In genomic region chr10:83182076-83182475, GRCh38 we compare ENCODE assay signal across 14 cellular contexts.
DNase-seq lines count a peak whose midpoint lies in the region; ATAC-seq lines count a peak whose summit lies in the region.
"Had no signal": no experiment of that assay in that cellular context is flagged by ENCODE, and none has a peak within 500 bp of the region (broad histone marks: within the 10 kb centered on the region; RNA-seq: fewer than 3 reads in every experiment).

No MANE protein-coding gene starts in this region.

- peaks cover 6% of the 10 kb centered on the region for H3K9me3 Mint-ChIP-seq in activated naive CD8-positive, alpha-beta T cell treated with anti-CD3 and anti-CD28 coated beads, Interleukin-2, amount 50 U/mL, for 24 hours

- no peak overlapping the region for H3K4me3 Mint-ChIP-seq in activated naive CD8-positive, alpha-beta T cell treated with anti-CD3 and anti-CD28 coated beads, Interleukin-2, amount 50 U/mL, for 24 hours
- H3K4me3 Mint-ChIP-seq: CD4-positive, alpha-beta T cell; H9 had no signal

- no peaks in the 10 kb centered on the region for H3K9me3 ChIP-seq in MG63
- H3K9me3 ChIP-seq: Caco-2 had no signal

- no peaks in the 10 kb centered on the region for H3K4me1 Mint-ChIP-seq in activated naive CD8-positive, alpha-beta T cell treated with anti-CD3 and anti-CD28 coated beads, Interleukin-2, amount 50 U/mL, for 24 hours

- no peaks in the 10 kb centered on the region for H3K27me3 ChIP-seq in MG63

- no peak for ATAC-seq in GM21526 (IDR thresholded peaks at IDR 0.05; ENCODE audit: low FRiP score, unreplicated experiment)
- no peak for ATAC-seq in activated naive CD8-positive, alpha-beta T cell treated with anti-CD3 and anti-CD28 coated beads, Interleukin-2, amount 50 U/mL, for 24 hours
- ATAC-seq in HG03439 (IDR thresholded peaks at IDR 0.05; ENCODE audit: unreplicated experiment) = no peak

- no peaks in the 10 kb centered on the region for H3K27me3 Mint-ChIP-seq in activated naive CD8-positive, alpha-beta T cell treated with anti-CD3 and anti-CD28 coated beads, Interleukin-2, amount 50 U/mL, for 24 hours
- H3K27me3 Mint-ChIP-seq: CD4-positive, alpha-beta T cell had no signal

- peak; percentile 65 for DNase-seq in A172 (ENCODE audit: low spot score)
- DNase-seq in EH (ENCODE audit: low read depth) = peak; percentile 0
- DNase-seq in MG63 = peak; percentile 56
- DNase-seq in astrocyte of the hippocampus (ENCODE audit: low read depth, low spot score) = peak; percentile 59
- no peak for DNase-seq in NCI-H2171 (lab: John Stamatoyannopoulos, UW)
- no peak for DNase-seq in activated naive CD8-positive, alpha-beta T cell treated with anti-CD3 and anti-CD28 coated beads, Interleukin-2, amount 50 U/mL, for 24 hours
- DNase-seq: 8988T; AML-193; Caco-2; CD4-positive, alpha-beta T cell; GDM1; H9 had no signal

- no peaks in the 10 kb centered on the region for H3K36me3 Mint-ChIP-seq in activated naive CD8-positive, alpha-beta T cell treated with anti-CD3 and anti-CD28 coated beads, Interleukin-2, amount 50 U/mL, for 24 hours (ENCODE audit: low read depth)

- H3K36me3 ChIP-seq in MG63 = no peaks in the 10 kb centered on the region

- H3K4me3 ChIP-seq in MG63 = no peak overlapping the region

- no peak overlapping the region for H3K27ac Mint-ChIP-seq in activated naive CD8-positive, alpha-beta T cell treated with anti-CD3 and anti-CD28 coated beads, Interleukin-2, amount 50 U/mL, for 24 hours
- H3K27ac Mint-ChIP-seq: CD4-positive, alpha-beta T cell; H9 had no signal

Comparison
In these comparisons a context has a peak if more than half of its experiments do, and no peak if none do; other contexts are left out.
1. DNase-seq: peak in A172 (single experiment), EH (single experiment), MG63 (single experiment) and astrocyte of the hippocampus (single experiment); none in NCI-H2171 (single experiment) and activated naive CD8-positive, alpha-beta T cell treated with anti-CD3 and anti-CD28 coated beads, Interleukin-2, amount 50 U/mL, for 24 hours (single experiment).